16 cellular contexts compared by ENCODE assay signal in the genomic region with DNA sequence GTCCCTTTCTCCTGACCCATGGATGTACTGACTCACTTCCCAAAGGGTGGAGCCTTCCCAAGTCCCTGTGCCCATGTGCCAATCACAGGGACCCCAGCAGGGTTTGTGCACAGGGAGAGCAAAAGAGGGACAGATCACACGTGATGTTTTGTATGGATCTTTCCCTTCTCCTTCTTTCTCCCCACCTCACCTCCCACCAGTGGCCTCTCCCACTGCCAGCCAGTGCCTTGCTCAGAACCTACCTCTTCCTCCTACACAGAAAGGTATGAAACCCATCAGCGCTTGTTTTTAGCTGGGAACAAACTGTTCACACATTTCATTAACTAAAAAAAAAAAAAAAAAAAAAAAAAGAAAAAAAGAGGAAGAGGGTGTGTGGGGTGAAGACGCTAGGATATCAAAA.
DNase-seq lines count a peak whose midpoint lies in the region; ATAC-seq, FAIRE-seq and TF ChIP-seq lines count a peak whose summit lies in the region.
"Had no signal": no experiment of that assay in that cellular context is flagged by ENCODE, and none has a peak within 500 bp of the region (broad histone marks: within the 10 kb centered on the region; RNA-seq: fewer than 3 reads in every experiment).

No MANE protein-coding gene starts in this region.

- H3K27me3 Mint-ChIP-seq in brain, result peaks cover 7% of the 10 kb centered on the region

- no peak overlapping the region for H3K9ac ChIP-seq in HepG2 (ENCODE audit: insufficient read depth, low read depth, low read length)
- H3K9ac ChIP-seq: BLaER1 treated with 17β-estradiol and CSF1 and Interleukin-3, amounts not matched to agents 10 nM and 100 nM had no signal

- H3K4me1 ChIP-seq in hepatocyte (ENCODE audit: insufficient read depth), result peaks cover 29% of the 10 kb centered on the region
- no peaks in the 10 kb centered on the region for H3K4me1 ChIP-seq in gastrocnemius medialis
- peaks cover 11% of the 10 kb centered on the region for H3K4me1 ChIP-seq in HepG2 (ENCODE audit: insufficient read depth, low read length)
- H3K4me1 ChIP-seq: HAP-1 had no signal

- no peaks in the 10 kb centered on the region for H3K36me3 ChIP-seq in hepatocyte (replicated peaks; ENCODE audit: insufficient read depth, low read depth)
- no peaks in the 10 kb centered on the region for H3K36me3 ChIP-seq in gastrocnemius medialis
- H3K36me3 ChIP-seq in HepG2 (replicated peaks in 1 of 2; ENCODE audit: control insufficient read depth in 1 of 2, insufficient read depth in 2 of 2, low read length in 2 of 2), result no peaks in the 10 kb centered on the region
- H3K36me3 ChIP-seq: BLaER1 treated with 17β-estradiol and CSF1 and Interleukin-3, amounts not matched to agents 10 nM and 100 nM; HAP-1 had no signal

- peak overlapping the region; percentile 31 to 85 (median 74) for H3K27ac Mint-ChIP-seq in brain
- H3K27ac Mint-ChIP-seq: HFFc6 had no signal

- ATAC-seq in gastrocnemius medialis, result no peak
- no peak for ATAC-seq in HepG2

- no peak for FAIRE-seq in HepG2 (lab: Jason Lieb, UNC)
- FAIRE-seq: GM12891, H1 had no signal

- no peak overlapping the region for H2AFZ ChIP-seq in hepatocyte
- no peak overlapping the region for H2AFZ ChIP-seq in HepG2 (ENCODE audit: low read length)

- H3K9me3 ChIP-seq in hepatocyte (ENCODE audit: low read depth), result no peaks in the 10 kb centered on the region
- no peaks in the 10 kb centered on the region for H3K9me3 ChIP-seq in gastrocnemius medialis
- H3K9me3 ChIP-seq in HepG2 (ENCODE audit: low read length), result no peaks in the 10 kb centered on the region
- H3K9me3 ChIP-seq: BLaER1 treated with 17β-estradiol and CSF1 and Interleukin-3, amounts not matched to agents 10 nM and 100 nM; HAP-1 had no signal

- CTCF ChIA-PET in HepG2 (lab: Yijun Ruan, JAX; ENCODE audit: low intra/inter-chr PET ratio, low total read pairs), result no interaction called here

- peaks cover 60% of the 10 kb centered on the region for H3K4me1 Mint-ChIP-seq in brain

- intact Hi-C loops in gastrocnemius medialis (cut with DNase I; ENCODE audit: low total_unique reads) (no loop called here), HepG2 (cut with micrococcal nuclease; ENCODE audit: unreplicated experiment) (no loop called here)

- no peaks in the 10 kb centered on the region for H3K9me2 ChIP-seq in hepatocyte (replicated peaks; ENCODE audit: insufficient read depth)

- no peak overlapping the region for H3K4me3 Mint-ChIP-seq in brain
- H3K4me3 Mint-ChIP-seq: CD4-positive, CD25-positive, alpha-beta regulatory T cell; HFFc6 had no signal

- H4K20me1 ChIP-seq in hepatocyte (ENCODE audit: insufficient read depth, poor library complexity, severe bottlenecking) (no peaks in the 10 kb centered on the region), HepG2 (ENCODE audit: insufficient read depth, low read length) (no peaks in the 10 kb centered on the region; the same call in 1 of the 2 replicates)

- H3K9me3 Mint-ChIP-seq in brain, result no peaks in the 10 kb centered on the region
- H3K9me3 Mint-ChIP-seq: CD4-positive, CD25-positive, alpha-beta regulatory T cell; HFFc6 had no signal

- H3K36me3 Mint-ChIP-seq in brain, result no peaks in the 10 kb centered on the region

- WGBS in hepatocyte (ENCODE audit: low lambda C conversion rate, missing lambda C conversion rate), result 98% methylated on average over 3 of the region's 3 CpGs
- 45% methylated on average over 3 of the region's 3 CpGs for WGBS in HepG2 (ENCODE audit: low lambda C conversion rate)

- H3K27ac ChIP-seq in hepatocyte (peak overlapping the region; percentile 85), substantia nigra (ENCODE audit: low read depth, low read length, poor library complexity, severe bottlenecking) (peak overlapping the region; percentile 60), gastrocnemius medialis (no peak overlapping the region), HepG2 (ENCODE audit: extremely low read length, insufficient read depth, low read length) (no peak overlapping the region)
- H3K27ac ChIP-seq: BLaER1 treated with 17β-estradiol and CSF1 and Interleukin-3, amounts not matched to agents 10 nM and 100 nM had no signal

- TF ChIP-seq POLR2A in gastrocnemius medialis (IDR thresholded peaks at IDR 0.05), result no peak
- TF ChIP-seq POLR2A in HepG2 (IDR thresholded peaks at IDR 0.05; ENCODE audit: insufficient read depth in 1 of 2, low read depth in 2 of 2, low read length in 2 of 2), result no peak

- BruUV-seq in HepG2 (replicated peaks; lab: Mats Ljungman, UMichigan), result no TSS peak

- no peak for TF ChIP-seq RAD21 in HepG2 (CRISPR knock-in tag; IDR thresholded peaks at IDR 0.05)

- peaks cover 11% of the 10 kb centered on the region for H3K27me3 ChIP-seq in hepatocyte
- H3K27me3 ChIP-seq in gastrocnemius medialis, result no peaks in the 10 kb centered on the region
- H3K27me3 ChIP-seq in HepG2 (ENCODE audit: control insufficient read depth in 1 of 2, insufficient read depth in 2 of 2, low read length in 2 of 2), result peaks cover 2% of the 10 kb centered on the region in 2 experiments; a peak in 2 of 5 replicates

- in situ Hi-C loops in gastrocnemius medialis (cut with MboI; ENCODE audit: low sequenced_read_pairs in 4 of 4), result no loop called here
- in situ Hi-C loops in HepG2 (cut with HindIII; ENCODE audit: extremely low pct_ligation_motif_present, low pct_unique_long_range_greater_than_20kb), result no loop called here

- no peak overlapping the region for H3K4me2 ChIP-seq in hepatocyte
- H3K4me2 ChIP-seq in HepG2 (ENCODE audit: low read depth, low read length), result no peak overlapping the region
- H3K4me2 ChIP-seq: BLaER1 treated with 17β-estradiol and CSF1 and Interleukin-3, amounts not matched to agents 10 nM and 100 nM had no signal

- POLR2A ChIA-PET in HepG2 (lab: Yijun Ruan, JAX), result no interaction called here

- no peak for TF ChIP-seq CTCF in brain (conservative IDR thresholded peaks at IDR 0.05)
- TF ChIP-seq CTCF in hepatocyte (IDR thresholded peaks at IDR 0.05; ENCODE audit: poor library complexity), result no peak
- TF ChIP-seq CTCF in gastrocnemius medialis (IDR thresholded peaks at IDR 0.05 in 4 of 5, conservative IDR thresholded peaks at IDR 0.05 in 1 of 5), result no peak
- no peak for TF ChIP-seq CTCF in HepG2 (CRISPR knock-in tag; IDR thresholded peaks at IDR 0.05)

- DNase-seq in Daoy (ENCODE audit: low read depth) (peak; percentile 15), hepatocyte (ENCODE audit: low spot score) (no peak), substantia nigra (lab: John Stamatoyannopoulos, UW) (no peak), gastrocnemius medialis (no peak), medulla oblongata (ENCODE audit: extremely low spot score) (no peak), HepG2 (ENCODE audit: low spot score) (no peak)
- DNase-seq: ACHN; Calu3; CD4-positive, CD25-positive, alpha-beta regulatory T cell; DMS 273 treated with DMSO at 0.1 percent for 48 hours; HFFc6 had no signal

- TF ChIP-seq EP300 in HepG2 (IDR thresholded peaks at IDR 0.05; ENCODE audit: low read depth in 2 of 2, low read length in 2 of 2), result no peak
- no peak for TF ChIP-seq EP300 in HepG2 (CRISPR knock-in tag; IDR thresholded peaks at IDR 0.05; ENCODE audit: borderline replicate concordance)

- H3K79me2 ChIP-seq in hepatocyte (no peaks in the 10 kb centered on the region), HepG2 (ENCODE audit: insufficient read depth, low read length) (no peaks in the 10 kb centered on the region)

- no peak overlapping the region for H3K4me3 ChIP-seq in hepatocyte
- H3K4me3 ChIP-seq in gastrocnemius medialis, result no peak overlapping the region
- H3K4me3 ChIP-seq in HepG2 (replicated peaks in 1 of 3; ENCODE audit: insufficient read depth in 1 of 3, low read depth in 2 of 3, low read length in 3 of 3), result no peak overlapping the region
- H3K4me3 ChIP-seq: BLaER1 treated with 17β-estradiol and CSF1 and Interleukin-3, amounts not matched to agents 10 nM and 100 nM; HAP-1 had no signal

TF ChIP-seq in HepG2, 621 proteins besides CTCF, POLR2A, EP300 and RAD21 (continues in another document):
- TF ChIP-seq, protein P1, sequence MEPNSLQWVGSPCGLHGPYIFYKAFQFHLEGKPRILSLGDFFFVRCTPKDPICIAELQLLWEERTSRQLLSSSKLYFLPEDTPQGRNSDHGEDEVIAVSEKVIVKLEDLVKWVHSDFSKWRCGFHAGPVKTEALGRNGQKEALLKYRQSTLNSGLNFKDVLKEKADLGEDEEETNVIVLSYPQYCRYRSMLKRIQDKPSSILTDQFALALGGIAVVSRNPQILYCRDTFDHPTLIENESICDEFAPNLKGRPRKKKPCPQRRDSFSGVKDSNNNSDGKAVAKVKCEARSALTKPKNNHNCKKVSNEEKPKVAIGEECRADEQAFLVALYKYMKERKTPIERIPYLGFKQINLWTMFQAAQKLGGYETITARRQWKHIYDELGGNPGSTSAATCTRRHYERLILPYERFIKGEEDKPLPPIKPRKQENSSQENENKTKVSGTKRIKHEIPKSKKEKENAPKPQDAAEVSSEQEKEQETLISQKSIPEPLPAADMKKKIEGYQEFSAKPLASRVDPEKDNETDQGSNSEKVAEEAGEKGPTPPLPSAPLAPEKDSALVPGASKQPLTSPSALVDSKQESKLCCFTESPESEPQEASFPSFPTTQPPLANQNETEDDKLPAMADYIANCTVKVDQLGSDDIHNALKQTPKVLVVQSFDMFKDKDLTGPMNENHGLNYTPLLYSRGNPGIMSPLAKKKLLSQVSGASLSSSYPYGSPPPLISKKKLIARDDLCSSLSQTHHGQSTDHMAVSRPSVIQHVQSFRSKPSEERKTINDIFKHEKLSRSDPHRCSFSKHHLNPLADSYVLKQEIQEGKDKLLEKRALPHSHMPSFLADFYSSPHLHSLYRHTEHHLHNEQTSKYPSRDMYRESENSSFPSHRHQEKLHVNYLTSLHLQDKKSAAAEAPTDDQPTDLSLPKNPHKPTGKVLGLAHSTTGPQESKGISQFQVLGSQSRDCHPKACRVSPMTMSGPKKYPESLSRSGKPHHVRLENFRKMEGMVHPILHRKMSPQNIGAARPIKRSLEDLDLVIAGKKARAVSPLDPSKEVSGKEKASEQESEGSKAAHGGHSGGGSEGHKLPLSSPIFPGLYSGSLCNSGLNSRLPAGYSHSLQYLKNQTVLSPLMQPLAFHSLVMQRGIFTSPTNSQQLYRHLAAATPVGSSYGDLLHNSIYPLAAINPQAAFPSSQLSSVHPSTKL (CRISPR knock-in tag; IDR thresholded peaks at IDR 0.05), result no peak
- TF ChIP-seq CHD4 (IDR thresholded peaks at IDR 0.05; ENCODE audit: borderline replicate concordance, low read length) (no peak), CREM (IDR thresholded peaks at IDR 0.05) (no peak), CREM (CRISPR knock-in tag; IDR thresholded peaks at IDR 0.05) (no peak), ZNF367 (CRISPR knock-in tag; IDR thresholded peaks at IDR 0.05; ENCODE audit: borderline replicate concordance) (no peak), SRSF4 (IDR thresholded peaks at IDR 0.05; ENCODE audit: low read depth, low read length, poor library complexity, severe bottlenecking) (no peak), KDM5B (CRISPR knock-in tag; IDR thresholded peaks at IDR 0.05; ENCODE audit: borderline replicate concordance) (no peak)
- TF ChIP-seq, protein P2, sequence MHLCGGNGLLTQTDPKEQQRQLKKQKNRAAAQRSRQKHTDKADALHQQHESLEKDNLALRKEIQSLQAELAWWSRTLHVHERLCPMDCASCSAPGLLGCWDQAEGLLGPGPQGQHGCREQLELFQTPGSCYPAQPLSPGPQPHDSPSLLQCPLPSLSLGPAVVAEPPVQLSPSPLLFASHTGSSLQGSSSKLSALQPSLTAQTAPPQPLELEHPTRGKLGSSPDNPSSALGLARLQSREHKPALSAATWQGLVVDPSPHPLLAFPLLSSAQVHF (CRISPR knock-in tag; IDR thresholded peaks at IDR 0.05), result no peak

Comparison
In these comparisons a context has a peak if more than half of its experiments do, and no peak if none do; other contexts are left out.
1. H3K27ac ChIP-seq: peak in hepatocyte (single experiment) and substantia nigra (single experiment); none in gastrocnemius medialis (0 of 4) and HepG2 (single experiment).